8 cellular contexts compared by ENCODE assay signal in the genomic region with DNA sequence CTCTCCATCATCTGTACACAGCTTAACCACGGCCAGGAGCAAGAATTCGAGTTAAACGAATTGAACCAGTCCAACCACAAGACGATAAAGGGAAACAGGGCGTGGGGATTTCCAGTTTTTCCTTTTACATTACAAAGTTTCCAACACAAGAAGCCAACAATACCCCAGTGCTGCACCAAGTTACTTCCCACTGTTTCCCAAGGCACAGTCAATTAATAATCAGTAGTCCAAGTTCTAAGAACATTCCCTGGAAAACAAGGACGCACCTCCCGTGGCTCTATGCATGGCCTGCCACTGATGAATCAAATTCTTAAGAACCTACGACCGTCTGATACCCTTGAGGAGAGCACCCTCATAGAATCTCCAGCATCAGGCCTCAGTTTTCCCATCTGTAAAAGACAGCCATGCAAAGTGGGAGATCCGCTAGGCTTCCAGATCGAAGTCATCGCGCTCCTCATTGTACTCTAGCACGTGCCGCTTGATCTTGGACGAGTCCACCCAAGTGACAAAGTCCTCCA. TPM values are rescaled to one million over a fixed set of nuclear protein-coding genes. Genes with fewer than 3 reads are reported as not detected.
DNase-seq lines count a peak whose midpoint lies in the region; ATAC-seq lines count a peak whose summit lies in the region.

No MANE protein-coding gene starts in this region.

- no peak for ATAC-seq in GM21515 (IDR thresholded peaks at IDR 0.05; ENCODE audit: unreplicated experiment)

- peak overlapping the region; percentile 87 for H3K4me3 Mint-ChIP-seq in activated naive CD8-positive, alpha-beta T cell treated with anti-CD3 and anti-CD28 coated beads for 36 hours

- H3K4me1 Mint-ChIP-seq in activated naive CD8-positive, alpha-beta T cell treated with anti-CD3 and anti-CD28 coated beads for 36 hours = peaks cover 23% of the 10 kb centered on the region

- H3K27ac Mint-ChIP-seq in activated naive CD8-positive, alpha-beta T cell treated with anti-CD3 and anti-CD28 coated beads for 36 hours = peak overlapping the region; percentile 96

- H3K27me3 Mint-ChIP-seq in activated naive CD8-positive, alpha-beta T cell treated with anti-CD3 and anti-CD28 coated beads for 36 hours = no peaks in the 10 kb centered on the region

- H3K36me3 Mint-ChIP-seq in activated naive CD8-positive, alpha-beta T cell treated with anti-CD3 and anti-CD28 coated beads for 36 hours = peaks cover 25% of the 10 kb centered on the region

- peak; percentile 10 to 13 for DNase-seq in activated CD4-positive, alpha-beta T cell treated with anti-CD3 and anti-CD28 coated beads for 4 hours
- DNase-seq in activated CD4-positive, alpha-beta T cell treated with anti-CD3 and anti-CD28 coated beads for 1 hour = no peak
- no peak for DNase-seq in activated naive CD8-positive, alpha-beta T cell treated with anti-CD3 and anti-CD28 coated beads for 36 hours
- DNase-seq in inferior parietal cortex (ENCODE audit: extremely low spot score) (peak; percentile 57), superior temporal gyrus (ENCODE audit: extremely low spot score) (peak; percentile 64), SK-N-DZ (ENCODE audit: low spot score) (no peak)
- DNase-seq in activated effector memory CD4-positive, alpha-beta T cell treated with anti-CD3 and anti-CD28 coated beads, Interleukin-2, amount 50 U/mL, for 16 hours = no peak

- no peaks in the 10 kb centered on the region for H3K9me3 Mint-ChIP-seq in activated naive CD8-positive, alpha-beta T cell treated with anti-CD3 and anti-CD28 coated beads for 36 hours

RNA-seq across cellular contexts. Expression of gene IMP3, which starts 0.8 kb away (rescaled TPM):
- total RNA-seq in activated naive CD8-positive, alpha-beta T cell treated with anti-CD3 and anti-CD28 coated beads for 36 hours = 100 to 1,000 TPM; 132 to 134 TPM
- polyA plus RNA-seq in SK-N-DZ (2014; cell fraction: cytosol; rRNA removed) = 206 and 226 TPM in 2 replicates
- polyA plus RNA-seq in SK-N-DZ (2014; cell fraction: nucleus; rRNA removed) = 135 and 163 TPM in 2 replicates

RNA-seq across cellular contexts. Expression of gene SNX33, which starts 8.5 kb away (rescaled TPM):
- total RNA-seq in activated naive CD8-positive, alpha-beta T cell treated with anti-CD3 and anti-CD28 coated beads for 36 hours = 1 to 10 TPM; 2.6 to 3.3 TPM
- 3.5 and 4.2 TPM in 2 replicates for polyA plus RNA-seq in SK-N-DZ (2014; cell fraction: cytosol; rRNA removed)
- 7.1 and 10.5 TPM in 2 replicates for polyA plus RNA-seq in SK-N-DZ (2014; cell fraction: nucleus; rRNA removed)

RNA-seq across cellular contexts. Expression of gene SNUPN, which starts 13.7 kb away (rescaled TPM):
- total RNA-seq in activated naive CD8-positive, alpha-beta T cell treated with anti-CD3 and anti-CD28 coated beads for 36 hours = 10 to 100 TPM; 34.1 to 34.8 TPM
- polyA plus RNA-seq in SK-N-DZ (2014; cell fraction: cytosol; rRNA removed) = 24.8 and 29.2 TPM in 2 replicates
- 13.8 and 15.6 TPM in 2 replicates for polyA plus RNA-seq in SK-N-DZ (2014; cell fraction: nucleus; rRNA removed)

Comparison
In these comparisons a context has a peak if more than half of its experiments do, and no peak if none do; other contexts are left out.
1. DNase-seq: peak in activated CD4-positive, alpha-beta T cell treated with anti-CD3 and anti-CD28 coated beads for 4 hours (2 of 2), inferior parietal cortex (single experiment) and superior temporal gyrus (single experiment); none in activated CD4-positive, alpha-beta T cell treated with anti-CD3 and anti-CD28 coated beads for 1 hour (single experiment), activated naive CD8-positive, alpha-beta T cell treated with anti-CD3 and anti-CD28 coated beads for 36 hours (single experiment), SK-N-DZ (single experiment) and activated effector memory CD4-positive, alpha-beta T cell treated with anti-CD3 and anti-CD28 coated beads, Interleukin-2, amount 50 U/mL, for 16 hours (single experiment).